In the genomic region with DNA sequence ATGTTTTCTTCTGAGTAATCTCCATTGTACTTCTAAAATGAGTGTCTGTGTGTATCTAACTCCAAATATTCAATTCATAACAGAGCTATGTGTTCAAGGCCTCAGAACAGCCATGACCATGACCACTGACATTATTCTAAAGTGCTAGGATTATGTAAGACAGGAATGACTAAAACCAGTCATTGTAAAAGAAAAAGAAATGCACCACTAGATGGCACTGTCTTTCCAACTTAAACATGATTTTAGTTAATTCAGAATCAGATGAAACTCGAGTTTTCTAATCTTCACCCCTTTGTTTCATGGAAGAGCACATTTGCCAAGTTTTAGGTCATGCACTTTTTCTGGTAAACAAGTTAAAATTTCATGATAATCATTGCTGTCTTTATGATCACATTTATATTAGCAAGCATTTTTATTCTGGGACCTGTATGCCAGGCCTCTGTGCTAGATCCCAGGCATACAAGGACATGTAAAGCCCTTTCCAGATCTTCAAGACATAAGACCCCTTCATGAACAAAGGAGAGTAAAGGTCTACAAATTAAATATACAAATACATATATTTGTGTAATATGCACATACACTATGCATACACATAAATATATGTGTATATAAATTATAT, we compare ENCODE assay signal across 8 cellular contexts. TPM values are rescaled to one million over a fixed set of nuclear protein-coding genes. Genes with fewer than 3 reads are reported as not detected.
DNase-seq lines count a peak whose midpoint lies in the region; ATAC-seq and TF ChIP-seq lines count a peak whose summit lies in the region.

No MANE protein-coding gene starts in this region.

- 0 to 3% (median 1%) methylated on average over 1 of the region's 1 CpG for WGBS in adrenal gland, 4 donors

- no peak overlapping the region for H3K27ac Mint-ChIP-seq in activated CD4-positive, alpha-beta memory T cell treated with anti-CD3 and anti-CD28 coated beads, Interleukin-2, amount 10 ng/mL, durations not matched to agents 7 days and 5 days

- TF ChIP-seq CTCF in adrenal gland (IDR thresholded peaks at IDR 0.05) (peak; percentile 57 to 80 (median 72)), right atrium auricular region (IDR thresholded peaks at IDR 0.05) (peak; percentile 63 to 79), gastrocnemius medialis (IDR thresholded peaks at IDR 0.05 in 4 of 5, conservative IDR thresholded peaks at IDR 0.05 in 1 of 5) (peak in 4 of 5 experiments; percentile 41 to 69 (median 57))

- H3K4me3 ChIP-seq in adrenal gland = no peak overlapping the region
- H3K4me3 ChIP-seq in right atrium auricular region = no peak overlapping the region
- no peak overlapping the region for H3K4me3 ChIP-seq in gastrocnemius medialis

- no peaks in the 10 kb centered on the region for H3K4me1 Mint-ChIP-seq in activated CD4-positive, alpha-beta memory T cell treated with anti-CD3 and anti-CD28 coated beads, Interleukin-2, amount 10 ng/mL, durations not matched to agents 7 days and 5 days

- DNase-seq in DMS153 treated with DMSO at 0.1 percent for 48 hours (lab: John Stamatoyannopoulos, UW; ENCODE audit: unreplicated experiment) (peak; percentile 36), NCI-H146 (lab: John Stamatoyannopoulos, UW) (peak; percentile 76), adrenal gland (peak in 3 of 7 donors; percentile 17 to 42 (median 24)), right atrium auricular region (ENCODE audit: low spot score) (no peak), gastrocnemius medialis (no peak), GOT3 (lab: John Stamatoyannopoulos, UW) (no peak)
- no peak for DNase-seq in activated CD4-positive, alpha-beta memory T cell treated with anti-CD3 and anti-CD28 coated beads, Interleukin-2, amount 10 ng/mL, durations not matched to agents 7 days and 5 days

- H3K4me1 ChIP-seq in adrenal gland (replicated peaks in 1 of 2) (peaks cover 0 to 4% of the 10 kb centered on the region in 2 donors), right atrium auricular region (no peaks in the 10 kb centered on the region), gastrocnemius medialis (no peaks in the 10 kb centered on the region)

- peak; percentile 66 for ATAC-seq in GM21529 (IDR thresholded peaks at IDR 0.05; ENCODE audit: unreplicated experiment)
- peak in 1 of 2 donors; percentile 68 for ATAC-seq in gastrocnemius medialis

- peaks cover 6% of the 10 kb centered on the region for H3K27me3 Mint-ChIP-seq in activated CD4-positive, alpha-beta memory T cell treated with anti-CD3 and anti-CD28 coated beads, Interleukin-2, amount 10 ng/mL, durations not matched to agents 7 days and 5 days

- TF ChIP-seq POLR2A in adrenal gland (IDR thresholded peaks at IDR 0.05) (no peak), gastrocnemius medialis (IDR thresholded peaks at IDR 0.05) (no peak)

- POLR2A ChIA-PET in activated CD4-positive, alpha-beta memory T cell treated with anti-CD3 and anti-CD28 coated beads, Interleukin-2, amount 10 ng/mL, durations not matched to agents 7 days and 5 days (lab: Charles Lee) = no interaction called here

- H3K9me3 ChIP-seq in adrenal gland (replicated peaks in 1 of 3) (no peaks in the 10 kb centered on the region), right atrium auricular region (no peaks in the 10 kb centered on the region), gastrocnemius medialis (no peaks in the 10 kb centered on the region)

- H3K36me3 Mint-ChIP-seq in activated CD4-positive, alpha-beta memory T cell treated with anti-CD3 and anti-CD28 coated beads, Interleukin-2, amount 10 ng/mL, durations not matched to agents 7 days and 5 days (ENCODE audit: low read depth) = no peaks in the 10 kb centered on the region

- CTCF ChIA-PET in activated CD4-positive, alpha-beta memory T cell treated with anti-CD3 and anti-CD28 coated beads, Interleukin-2, amount 10 ng/mL, durations not matched to agents 7 days and 5 days (lab: Charles Lee) = interaction anchor here (0.7 to 3.5 kb wide), 6 partner anchors 10 to 533 kb away, joined by 3 to 26 read pairs (median 3); no protein-coding TSS in a partner anchor

- H3K27ac ChIP-seq in adrenal gland = peak overlapping the region in 1 of 5 donors; percentile 20
- no peak overlapping the region for H3K27ac ChIP-seq in right atrium auricular region
- H3K27ac ChIP-seq in gastrocnemius medialis = no peak overlapping the region

- no peak overlapping the region for H3K4me3 Mint-ChIP-seq in activated CD4-positive, alpha-beta memory T cell treated with anti-CD3 and anti-CD28 coated beads, Interleukin-2, amount 10 ng/mL, durations not matched to agents 7 days and 5 days

- no peaks in the 10 kb centered on the region for H3K27me3 ChIP-seq in adrenal gland
- H3K27me3 ChIP-seq in right atrium auricular region = no peaks in the 10 kb centered on the region
- no peaks in the 10 kb centered on the region for H3K27me3 ChIP-seq in gastrocnemius medialis

- in situ Hi-C loops in gastrocnemius medialis (cut with MboI; ENCODE audit: low sequenced_read_pairs in 4 of 4) = loop anchor here (5.0 to 25.0 kb wide), 3 partner anchors 414 to 594 kb away; no protein-coding TSS in a partner anchor

- intact Hi-C loops in adrenal gland (cut with DNase I) = loop anchor here (2.0 to 5.0 kb wide), 2 partner anchors 414 to 415 kb away; no protein-coding TSS in a partner anchor
- intact Hi-C loops in gastrocnemius medialis (cut with DNase I; ENCODE audit: low total_unique reads) = loop anchor here (1.0 kb wide), 1 partner anchor 414 kb away; no protein-coding TSS in a partner anchor

- H3K36me3 ChIP-seq in adrenal gland (replicated peaks in 1 of 2) = no peaks in the 10 kb centered on the region
- H3K36me3 ChIP-seq in right atrium auricular region = no peaks in the 10 kb centered on the region
- H3K36me3 ChIP-seq in gastrocnemius medialis = no peaks in the 10 kb centered on the region

- H3K9me3 Mint-ChIP-seq in activated CD4-positive, alpha-beta memory T cell treated with anti-CD3 and anti-CD28 coated beads, Interleukin-2, amount 10 ng/mL, durations not matched to agents 7 days and 5 days = no peaks in the 10 kb centered on the region

RNA-seq across cellular contexts. Expression of gene RSU1, which starts 26.1 kb away (rescaled TPM):
- 10 to 100 TPM; 23.8 to 51.6 (median 43.4) TPM for total RNA-seq in adrenal gland
- polyA plus RNA-seq in adrenal gland = 10 to 100 TPM; 15.6 to 96.8 (median 24.5) TPM
- total RNA-seq in right atrium auricular region = 10 to 100 TPM; 40.3 to 45.4 TPM
- total RNA-seq in gastrocnemius medialis = 10 to 100 TPM; 24.2 to 32.8 (median 26.1) TPM
- total RNA-seq in activated CD4-positive, alpha-beta memory T cell treated with anti-CD3 and anti-CD28 coated beads, Interleukin-2, amount 10 ng/mL, durations not matched to agents 7 days and 5 days = 10 to 100 TPM; 74.3 to 74.9 TPM

Comparison
In these comparisons a context has a peak if more than half of its experiments do, and no peak if none do; other contexts are left out.
1. DNase-seq: peak in DMS153 treated with DMSO at 0.1 percent for 48 hours (single experiment) and NCI-H146 (single experiment); none in right atrium auricular region (single experiment), gastrocnemius medialis (0 of 2), GOT3 (single experiment) and activated CD4-positive, alpha-beta memory T cell treated with anti-CD3 and anti-CD28 coated beads, Interleukin-2, amount 10 ng/mL, durations not matched to agents 7 days and 5 days (single experiment).
2. Peak in every context shown above with its lines, with median percentiles within 50 percentile points of each other: CTCF ChIP-seq.